Comparison of ENCODE assay signal across 24 cellular contexts in genomic region chr13:50406831-50407230, GRCh38.
"Had no signal": no experiment of that assay in that cellular context is flagged by ENCODE, and none has a peak within 500 bp of the region (broad histone marks: within the 10 kb centered on the region; RNA-seq: fewer than 3 reads in every experiment).

No MANE protein-coding gene starts in this region.

- H3K36me3 ChIP-seq: adrenal gland, ascending aorta, brain microvascular endothelial cell, heart left ventricle, vagina had no signal

- H3K27me3 Mint-ChIP-seq: dendritic cell treated with granulocyte-macrophage colony-stimulating factor and Interleukin-4, amounts not matched to agents 40 ng/mL and 50 ng/mL, for 4 days had no signal

- H3K4me1 ChIP-seq: testis had no signal

- DNase-seq: activated CD4-positive, alpha-beta T cell treated with anti-CD3 and anti-CD28 coated beads, Interleukin-2, amount 50 U/mL, for 1 hour; activated CD4-positive, CD25-positive, alpha-beta regulatory T cell treated with anti-CD3 and anti-CD28 coated beads, Interleukin-2, amount 50 U/mL, for 72 hours; activated CD8-positive, alpha-beta T cell treated with anti-CD3 and anti-CD28 coated beads, Interleukin-2, amount 10 ng/mL, durations not matched to agents 7 days and 5 days; adrenal gland; brain microvascular endothelial cell; caudate nucleus; effector CD4-positive, alpha-beta T cell; heart left ventricle; islet precursor cell; left cardiac atrium; nephron progenitor cell; nucleus accumbens; posterior cingulate gyrus; small intestine; stimulated activated CD4-positive, alpha-beta T cell treated with anti-CD3 and anti-CD28 coated beads, Interleukin-2, amount 100 ng/mL, for 24 hours; testis had no signal

- H3K4me3 Mint-ChIP-seq: activated CD8-positive, alpha-beta T cell treated with anti-CD3 and anti-CD28 coated beads, Interleukin-2, amount 10 ng/mL, durations not matched to agents 7 days and 5 days; dendritic cell treated with granulocyte-macrophage colony-stimulating factor and Interleukin-4, amounts not matched to agents 40 ng/mL and 50 ng/mL, for 4 days; memory B cell; nephron progenitor cell; stimulated activated effector memory CD8-positive, alpha-beta T cell treated with anti-CD3 and anti-CD28 coated beads, Interleukin-12 subunit alpha, Interleukin-12 subunit beta, amount 100 ng/mL, for 72 hours; type B pancreatic cell had no signal

- ATAC-seq: activated CD8-positive, alpha-beta T cell treated with anti-CD3 and anti-CD28 coated beads, Interleukin-2, amount 10 ng/mL, durations not matched to agents 7 days and 5 days; activated naive CD4-positive, alpha-beta T cell treated with anti-CD3 and anti-CD28 coated beads, Interleukin-2, amount 50 U/mL, for 72 hours; heart left ventricle; left cardiac atrium; sciatic nerve; stimulated activated effector memory CD8-positive, alpha-beta T cell treated with anti-CD3 and anti-CD28 coated beads, Interleukin-12 subunit alpha, Interleukin-12 subunit beta, amount 100 ng/mL, for 72 hours had no signal

- H3K9me3 Mint-ChIP-seq: dendritic cell treated with granulocyte-macrophage colony-stimulating factor and Interleukin-4, amounts not matched to agents 40 ng/mL and 50 ng/mL, for 4 days; memory B cell; nephron progenitor cell; stimulated activated effector memory CD8-positive, alpha-beta T cell treated with anti-CD3 and anti-CD28 coated beads, Interleukin-12 subunit alpha, Interleukin-12 subunit beta, amount 100 ng/mL, for 72 hours had no signal

- H3K27ac Mint-ChIP-seq: activated CD8-positive, alpha-beta T cell treated with anti-CD3 and anti-CD28 coated beads, Interleukin-2, amount 10 ng/mL, durations not matched to agents 7 days and 5 days; activated naive CD4-positive, alpha-beta T cell treated with anti-CD3 and anti-CD28 coated beads, Interleukin-2, amount 50 U/mL, for 72 hours; dendritic cell treated with granulocyte-macrophage colony-stimulating factor and Interleukin-4, amounts not matched to agents 40 ng/mL and 50 ng/mL, for 4 days; memory B cell; nephron progenitor cell; stimulated activated effector memory CD8-positive, alpha-beta T cell treated with anti-CD3 and anti-CD28 coated beads, Interleukin-12 subunit alpha, Interleukin-12 subunit beta, amount 100 ng/mL, for 72 hours; type B pancreatic cell had no signal

- H3K9me3 ChIP-seq: adrenal gland, ascending aorta, heart left ventricle, testis, vagina had no signal

- H3K4me3 ChIP-seq: adrenal gland, ascending aorta, heart left ventricle, testis, vagina had no signal

- H3K36me3 Mint-ChIP-seq: activated naive CD4-positive, alpha-beta T cell treated with anti-CD3 and anti-CD28 coated beads, Interleukin-2, amount 50 U/mL, for 72 hours; memory B cell; stimulated activated effector memory CD8-positive, alpha-beta T cell treated with anti-CD3 and anti-CD28 coated beads, Interleukin-12 subunit alpha, Interleukin-12 subunit beta, amount 100 ng/mL, for 72 hours; type B pancreatic cell had no signal

- H3K27me3 ChIP-seq: adrenal gland, ascending aorta, brain microvascular endothelial cell, heart left ventricle, testis, vagina had no signal
